23 cellular contexts compared by ENCODE assay signal in the genomic region with DNA sequence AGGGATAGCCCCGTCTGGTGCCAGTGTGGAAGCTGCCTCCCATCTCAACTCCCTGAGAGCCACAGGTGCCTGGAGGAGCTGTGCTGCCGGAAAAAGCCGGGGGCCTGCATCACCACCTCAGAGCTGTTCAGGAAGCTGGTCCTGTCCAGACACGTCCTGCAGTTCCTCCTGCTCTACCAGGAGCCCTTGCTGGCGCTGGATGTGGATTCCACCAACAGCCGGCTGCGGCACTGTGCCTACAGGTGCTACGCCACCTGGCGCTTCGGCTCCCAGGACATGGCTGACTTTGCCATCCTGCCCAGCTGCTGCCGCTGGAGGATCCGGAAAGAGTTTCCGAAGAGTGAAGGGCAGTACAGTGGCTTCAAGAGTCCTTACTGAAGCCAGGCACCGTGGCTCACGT. TPM values are rescaled to one million over a fixed set of nuclear protein-coding genes. Genes with fewer than 3 reads are reported as not detected.
A peak's percentile ranks its signal among the peaks of the same experiment; 100 is the strongest.
DNase-seq lines count a peak whose midpoint lies in the region; ATAC-seq and TF ChIP-seq lines count a peak whose summit lies in the region.
"Had no signal": no experiment of that assay in that cellular context is flagged by ENCODE, and none has a peak within 500 bp of the region (broad histone marks: within the 10 kb centered on the region; RNA-seq: fewer than 3 reads in every experiment).

No MANE protein-coding gene starts in this region.

- CTCF ChIA-PET in RWPE1 (lab: Yijun Ruan, JAX), result interaction anchor here (0.6 to 1.4 kb wide), 5 partner anchors 43 to 534 kb away, joined by 3 to 7 read pairs (median 3); no protein-coding TSS in a partner anchor

- H3K27me3 ChIP-seq in upper lobe of right lung, result no peaks in the 10 kb centered on the region
- H3K27me3 ChIP-seq: heart right ventricle, uterus had no signal

- POLR2A ChIA-PET in RWPE1 (lab: Yijun Ruan, JAX; ENCODE audit: low non-redundant PET), result interaction anchor here (0.7 kb wide), 1 partner anchor 49 kb away, joined by 4 read pairs; no protein-coding TSS in a partner anchor

- no peak overlapping the region for H3K4me3 ChIP-seq in upper lobe of right lung
- H3K4me3 ChIP-seq: heart right ventricle, uterus had no signal

- ATAC-seq in esophagus mucosa (peak; percentile 99), upper lobe of right lung (peak; percentile 19), GM21717 (IDR thresholded peaks at IDR 0.05; ENCODE audit: unreplicated experiment) (no peak)
- ATAC-seq: activated CD8-positive, alpha-beta memory T cell treated with anti-CD3 and anti-CD28 coated beads, Interleukin-2, amount 10 ng/mL, durations not matched to agents 7 days and 5 days; right cardiac atrium; T-cell had no signal

- no peaks in the 10 kb centered on the region for H3K4me1 ChIP-seq in upper lobe of right lung
- H3K4me1 ChIP-seq: uterus had no signal

- DNase-seq in DMS79 (lab: John Stamatoyannopoulos, UW) (peak; percentile 10), DMS79 treated with DMSO at 0.1 percent for 48 hours (lab: John Stamatoyannopoulos, UW) (no peak), RWPE1 (ENCODE audit: low spot score) (peak; percentile 94), upper lobe of right lung (no peak), islet precursor cell (no peak), T-helper 1 cell (no peak)
- DNase-seq: activated CD4-positive, alpha-beta T cell treated with anti-CD3 and anti-CD28 coated beads, Interleukin-2, amount 10 ng/mL, durations not matched to agents 24 days and 14 days; activated CD8-positive, alpha-beta memory T cell treated with anti-CD3 and anti-CD28 coated beads, Interleukin-2, amount 10 ng/mL, durations not matched to agents 7 days and 5 days; AML-193; effector memory CD4-positive, alpha-beta T cell; EL; heart right ventricle; immature natural killer cell; NCI-H1417 treated with DMSO at 0.1 percent for 48 hours; NCI-H446; nucleus accumbens; right cardiac atrium; stimulated activated CD4-positive, alpha-beta T cell treated with anti-CD3 and anti-CD28 coated beads, Interleukin-15, amount 100 ng/mL, for 24 hours; T-cell; uterus had no signal

- intact Hi-C loops in upper lobe of right lung (cut with DNase I), result no loop called here

- H3K9me3 ChIP-seq in upper lobe of right lung, result no peaks in the 10 kb centered on the region
- H3K9me3 ChIP-seq: uterus had no signal

- no peak; the same call in 1 of the 2 replicates for TF ChIP-seq CTCF in RWPE1 (conservative IDR thresholded peaks at IDR 0.05; ENCODE audit: low read depth)
- TF ChIP-seq CTCF in upper lobe of right lung (IDR thresholded peaks at IDR 0.05), result no peak

- no peaks in the 10 kb centered on the region for H3K36me3 ChIP-seq in upper lobe of right lung
- H3K36me3 ChIP-seq: uterus had no signal

- H3K27ac ChIP-seq in RWPE1 (0 out of 2 replicates have a peak overlapping the region, but pooled peaks have one; percentile 5), upper lobe of right lung (no peak overlapping the region)
- H3K27ac ChIP-seq: 22Rv1, heart right ventricle, uterus had no signal

RNA-seq across cellular contexts. Expression of a gene that starts 25.5 kb away (rescaled TPM):
- 5.0 TPM for total RNA-seq in esophagus mucosa
- total RNA-seq in upper lobe of right lung, result 55.8 TPM

RNA-seq across cellular contexts. Expression of a gene that starts 51.7 kb away (rescaled TPM):
- total RNA-seq in esophagus mucosa, result 4.1 TPM
- 20.1 TPM for total RNA-seq in upper lobe of right lung

Comparison
In these comparisons a context has a peak if more than half of its experiments do, and no peak if none do; other contexts are left out.
1. DNase-seq: peak in DMS79 (single experiment) and RWPE1 (single experiment); none in DMS79 treated with DMSO at 0.1 percent for 48 hours (single experiment), upper lobe of right lung (single experiment), islet precursor cell (single experiment) and T-helper 1 cell (0 of 5).